In the genomic region with DNA sequence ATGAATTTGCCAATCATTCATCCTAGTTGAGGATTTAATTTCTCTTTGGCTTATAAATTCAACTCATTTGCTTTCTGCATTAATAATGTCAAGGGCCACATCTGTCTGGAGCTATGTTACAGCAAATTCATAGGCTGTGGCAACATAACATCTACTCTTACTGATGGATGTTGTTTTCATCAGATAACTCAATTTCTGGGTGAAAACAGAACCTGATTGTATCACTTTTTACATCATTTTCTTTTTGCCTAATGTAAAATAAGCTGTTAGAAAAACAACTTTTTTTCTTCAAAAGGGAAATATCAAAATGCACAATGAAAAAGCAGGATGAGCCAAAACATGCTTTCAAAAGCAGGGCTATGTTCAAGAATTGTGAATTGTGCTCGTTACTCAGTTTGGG, we compare ENCODE assay signal across 34 cellular contexts.
"Had no signal": no experiment of that assay in that cellular context is flagged by ENCODE, and none has a peak within 500 bp of the region (broad histone marks: within the 10 kb centered on the region; RNA-seq: fewer than 3 reads in every experiment).

No MANE protein-coding gene starts in this region.

- H3K36me3 ChIP-seq: MG63 had no signal

- H3K4me3 ChIP-seq: MG63 had no signal

- H3K9ac ChIP-seq: KMS-11 had no signal

- H3K4me2 ChIP-seq: KMS-11 had no signal

- DNase-seq: Karpas-422, Kasumi-1, MG63, MM.1S, MV-4-11, NCI-H1048, NCI-H1092, NCI-H1092 treated with DMSO at 0.1 percent for 48 hours, NCI-H1105, NCI-H1105 treated with DMSO at 0.1 percent for 48 hours, NCI-H1417, NCI-H1417 treated with DMSO at 0.1 percent for 48 hours, NCI-H1436, NCI-H1436 treated with DMSO at 0.1 percent for 48 hours, NCI-H1694, NCI-H1694 treated with DMSO at 0.1 percent for 48 hours, NCI-H187, NCI-H187 treated with DMSO at 0.1 percent for 48 hours, NCI-H1930, NCI-H2029, NCI-H2081, NCI-H2081 treated with DMSO at 0.1 percent for 48 hours, NCI-H2107, NCI-H2171, NCI-H2171 treated with DMSO at 0.1 percent for 48 hours, NCI-H2227 treated with DMSO at 0.1 percent for 48 hours, NCI-H226, NCI-H345, NCI-H446, NCI-H446 treated with DMSO at 0.1 percent for 48 hours, NCI-H510A, NCI-H510A treated with DMSO at 0.1 percent for 48 hours, NCI-H524 had no signal

- H3K9me3 ChIP-seq: MG63 had no signal

- H3K27ac ChIP-seq: KMS-11 had no signal
